ENCODE assay signal across 8 cellular contexts in the genomic region with DNA sequence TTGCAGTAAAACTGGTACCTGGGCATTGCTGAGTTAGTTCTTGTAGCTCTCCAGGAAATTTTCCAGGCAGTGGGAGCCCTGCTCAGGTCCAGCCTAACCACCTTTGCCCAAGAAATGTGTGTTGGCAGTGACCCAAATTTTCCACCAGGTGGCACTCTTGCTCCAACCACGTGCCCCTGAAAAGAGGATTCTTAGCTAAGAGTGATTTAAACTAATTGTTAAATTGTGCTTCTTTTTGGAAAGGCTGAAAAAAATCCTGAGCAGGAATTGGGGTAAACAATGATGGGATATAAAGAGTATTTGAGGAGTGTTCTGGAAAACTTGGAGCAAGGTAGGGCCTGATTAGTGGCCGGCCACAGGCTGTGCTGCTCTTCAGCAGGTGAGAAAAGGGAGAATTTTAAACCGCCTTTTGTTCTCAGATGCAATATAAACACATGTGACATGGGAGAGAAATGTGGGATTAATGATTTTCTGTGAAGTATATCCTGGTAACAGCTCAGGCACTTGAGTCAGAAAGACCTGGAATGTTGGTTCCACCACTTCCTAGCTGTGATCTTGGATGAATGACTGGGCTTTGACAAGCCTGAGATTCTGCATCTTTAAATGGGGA.
DNase-seq lines count a peak whose midpoint lies in the region; ATAC-seq and TF ChIP-seq lines count a peak whose summit lies in the region.

No MANE protein-coding gene starts in this region.

- TF ChIP-seq RAD21 in HCT116 (IDR thresholded peaks at IDR 0.05; ENCODE audit: low read depth): peak; percentile 99

- POLR2A ChIA-PET in HCT116 (lab: Charles Lee): interaction anchor here (0.9 to 2.3 kb wide), 11 partner anchors 9 to 579 kb away, joined by 3 to 10 read pairs (median 5); no protein-coding TSS in a partner anchor
- POLR2A ChIA-PET in activated CD8-positive, alpha-beta T cell treated with anti-CD3 and anti-CD28 coated beads, Interleukin-2, amount 10 ng/mL, durations not matched to agents 7 days and 5 days (lab: Charles Lee): interaction anchor here (1.1 kb wide), 1 partner anchor 497 kb away, joined by 3 read pairs; no protein-coding TSS in a partner anchor

- DNase-seq in Caki2 (ENCODE audit: low read depth) (peak; percentile 89), HCT116 (ENCODE audit: low read depth, low spot score) (no peak), NCI-H69 (lab: John Stamatoyannopoulos, UW) (peak; percentile 57), lung microvascular endothelial cell (ENCODE audit: low read depth in 2 of 2) (peak; percentile 78 to 87), cortex of kidney (lab: John Stamatoyannopoulos, UW) (no peak)
- peak; percentile 78 for DNase-seq in activated CD8-positive, alpha-beta T cell treated with anti-CD3 and anti-CD28 coated beads, Interleukin-2, amount 10 ng/mL, durations not matched to agents 7 days and 5 days
- DNase-seq in effector CD8-positive, alpha-beta T cell (lab: John Stamatoyannopoulos, UW): peak; percentile 59
- DNase-seq in stimulated activated CD8-positive, alpha-beta memory T cell treated with anti-CD3 and anti-CD28 coated beads, Interleukin-12 subunit alpha, Interleukin-12 subunit beta, amount 100 ng/mL, for 4 hours (ENCODE audit: low read depth): peak; percentile 47

- peaks cover 36% of the 10 kb centered on the region for H3K4me1 Mint-ChIP-seq in activated CD8-positive, alpha-beta T cell treated with anti-CD3 and anti-CD28 coated beads, Interleukin-2, amount 10 ng/mL, durations not matched to agents 7 days and 5 days (ENCODE audit: low read depth)

- H3K27me3 Mint-ChIP-seq in activated CD8-positive, alpha-beta T cell treated with anti-CD3 and anti-CD28 coated beads, Interleukin-2, amount 10 ng/mL, durations not matched to agents 7 days and 5 days (ENCODE audit: low read depth): peaks cover 2% of the 10 kb centered on the region

- CTCF ChIA-PET in HCT116 (lab: Charles Lee): interaction anchor here (0.6 to 4.5 kb wide), 35 partner anchors 7 to 676 kb away, joined by 3 to 93 read pairs (median 4); a partner anchor contains a TSS
- CTCF ChIA-PET in activated CD8-positive, alpha-beta T cell treated with anti-CD3 and anti-CD28 coated beads, Interleukin-2, amount 10 ng/mL, durations not matched to agents 7 days and 5 days (lab: Charles Lee): interaction anchor here (0.6 to 11.5 kb wide), 71 partner anchors 13 to 676 kb away, joined by 3 to 192 read pairs (median 5); a partner anchor contains a TSS

- peaks cover 15 to 18% of the 10 kb centered on the region in 2 experiments for H3K4me1 ChIP-seq in HCT116 (ENCODE audit: control insufficient read depth in 1 of 2, insufficient read depth in 2 of 2, low read length in 2 of 2)

- no peaks in the 10 kb centered on the region for H3K9me3 Mint-ChIP-seq in activated CD8-positive, alpha-beta T cell treated with anti-CD3 and anti-CD28 coated beads, Interleukin-2, amount 10 ng/mL, durations not matched to agents 7 days and 5 days (ENCODE audit: insufficient read depth)

- no TSS peak for BruUV-seq in HCT116 (replicated peaks; lab: Mats Ljungman, UMichigan)

- TF ChIP-seq CTCF in HCT116 (IDR thresholded peaks at IDR 0.05 in 2 of 3, conservative IDR thresholded peaks at IDR 0.05 in 1 of 3; ENCODE audit: borderline replicate concordance in 1 of 3, insufficient read depth in 1 of 3, low read depth in 2 of 3, low read length in 2 of 3): peak; percentile 86 to 99 (median 96)

- H3K36me3 Mint-ChIP-seq in activated CD8-positive, alpha-beta T cell treated with anti-CD3 and anti-CD28 coated beads, Interleukin-2, amount 10 ng/mL, durations not matched to agents 7 days and 5 days (ENCODE audit: low read depth): no peaks in the 10 kb centered on the region

- no peak for TF ChIP-seq POLR2A in HCT116 (IDR thresholded peaks at IDR 0.05; ENCODE audit: borderline replicate concordance, extremely low read depth, insufficient read depth, insufficient read length)

- no peak overlapping the region for H3K9ac ChIP-seq in HCT116 (ENCODE audit: low read length)

- no peak overlapping the region for H3K4me3 Mint-ChIP-seq in activated CD8-positive, alpha-beta T cell treated with anti-CD3 and anti-CD28 coated beads, Interleukin-2, amount 10 ng/mL, durations not matched to agents 7 days and 5 days

- 0 out of 2 replicates have a peak overlapping the region, but pooled peaks have one; percentile 6 for H3K27ac ChIP-seq in HCT116 (ENCODE audit: low read depth, low read length)

- peak overlapping the region; percentile 12 for H3K27ac Mint-ChIP-seq in activated CD8-positive, alpha-beta T cell treated with anti-CD3 and anti-CD28 coated beads, Interleukin-2, amount 10 ng/mL, durations not matched to agents 7 days and 5 days

- H3K9me2 ChIP-seq in HCT116 (ENCODE audit: insufficient read depth): no peaks in the 10 kb centered on the region

- RAD21 ChIA-PET in HCT116 (lab: Charles Lee; ENCODE audit: low non-redundant PET in 1 of 2, low total read pairs in 2 of 2, uncharacterized antibody in 2 of 2, unreplicated experiment in 2 of 2): interaction anchor here (0.6 to 2.6 kb wide), 20 partner anchors 9 to 1294 kb away, joined by 3 to 16 read pairs (median 4); a partner anchor contains a TSS

- no peaks in the 10 kb centered on the region for H4K20me1 ChIP-seq in HCT116 (ENCODE audit: insufficient read depth)

- H3K4me3 ChIP-seq in HCT116 (replicated peaks in 1 of 2; ENCODE audit: low read depth in 1 of 2, low read length in 2 of 2): no peak overlapping the region

- H3K79me2 ChIP-seq in HCT116 (ENCODE audit: insufficient read depth, low read length): no peaks in the 10 kb centered on the region

- peak overlapping the region; percentile 37 for H2AFZ ChIP-seq in HCT116 (ENCODE audit: low read depth, low read length, poor library complexity, severe bottlenecking)

- in situ Hi-C loops in Caki2 (cut with HindIII; ENCODE audit: low pct_unique_long_range_greater_than_20kb, low sequenced_read_pairs): no loop called here

- H3K9me3 ChIP-seq in HCT116 (ENCODE audit: control insufficient read depth in 1 of 2, insufficient read depth in 1 of 2, low read depth in 1 of 2, low read length in 2 of 2): no peaks in the 10 kb centered on the region

- no peaks in the 10 kb centered on the region for H3K27me3 ChIP-seq in HCT116 (ENCODE audit: insufficient read depth, low read length)

- intact Hi-C loops in HCT116 (cut with micrococcal nuclease): loop anchor here (1.0 to 5.0 kb wide), 3 partner anchors 496 to 678 kb away; a partner anchor contains a TSS

- peak; percentile 83 for ATAC-seq in HCT116
- peak; percentile 52 for ATAC-seq in activated CD8-positive, alpha-beta T cell treated with anti-CD3 and anti-CD28 coated beads, Interleukin-2, amount 10 ng/mL, durations not matched to agents 7 days and 5 days

- peak overlapping the region; percentile 37 for H3K4me2 ChIP-seq in HCT116 (ENCODE audit: low read length)

- H3K36me3 ChIP-seq in HCT116 (ENCODE audit: control insufficient read depth in 1 of 2, insufficient read depth in 2 of 2, low read length in 2 of 2): no peaks in the 10 kb centered on the region

TF ChIP-seq in HCT116, 20 proteins besides CTCF, POLR2A, EP300 and RAD21:
- TF ChIP-seq TCF7L2 (IDR thresholded peaks at IDR 0.05; ENCODE audit: borderline replicate concordance, extremely low read depth, insufficient read depth, insufficient read length): no peak
- no peak for TF ChIP-seq ZNF274 (IDR thresholded peaks at IDR 0.05; ENCODE audit: low read depth, low read length)
- TF ChIP-seq CBX3 (IDR thresholded peaks at IDR 0.05; ENCODE audit: low read depth): peak; percentile 22; the same call in 1 of the 2 replicates
TF ChIP-seq in HCT116: peak in this region for 1.

Comparison
In these comparisons a context has a peak if more than half of its experiments do, and no peak if none do; other contexts are left out.
1. DNase-seq: peak in Caki2 (single experiment), NCI-H69 (single experiment), activated CD8-positive, alpha-beta T cell treated with anti-CD3 and anti-CD28 coated beads, Interleukin-2, amount 10 ng/mL, durations not matched to agents 7 days and 5 days (single experiment), effector CD8-positive, alpha-beta T cell (single experiment), lung microvascular endothelial cell (2 of 2) and stimulated activated CD8-positive, alpha-beta memory T cell treated with anti-CD3 and anti-CD28 coated beads, Interleukin-12 subunit alpha, Interleukin-12 subunit beta, amount 100 ng/mL, for 4 hours (single experiment); none in HCT116 (single experiment) and cortex of kidney (single experiment).